Comparison of ENCODE assay signal across 16 cellular contexts in genomic region chr1:19326748-19327065, GRCh38. TPM values are rescaled to one million over a fixed set of nuclear protein-coding genes. Genes with fewer than 3 reads are reported as not detected.
DNase-seq lines count a peak whose midpoint lies in the region; ATAC-seq, FAIRE-seq and TF ChIP-seq lines count a peak whose summit lies in the region.
"Had no signal": no experiment of that assay in that cellular context is flagged by ENCODE, and none has a peak within 500 bp of the region (broad histone marks: within the 10 kb centered on the region; RNA-seq: fewer than 3 reads in every experiment).

No MANE protein-coding gene starts in this region.

- H3K27me3 Mint-ChIP-seq in activated naive CD4-positive, alpha-beta T cell treated with anti-CD3 and anti-CD28 coated beads, Interleukin-2, amount 10 ng/mL, durations not matched to agents 7 days and 5 days: no peaks in the 10 kb centered on the region
- peaks cover 18% of the 10 kb centered on the region for H3K27me3 Mint-ChIP-seq in HFFc6 (ENCODE audit: insufficient read depth)
- no peaks in the 10 kb centered on the region for H3K27me3 Mint-ChIP-seq in central memory CD8-positive, alpha-beta T cell
- H3K27me3 Mint-ChIP-seq: CD4-positive, alpha-beta T cell had no signal

- no peaks in the 10 kb centered on the region for H3K4me1 Mint-ChIP-seq in activated naive CD4-positive, alpha-beta T cell treated with anti-CD3 and anti-CD28 coated beads, Interleukin-2, amount 10 ng/mL, durations not matched to agents 7 days and 5 days
- no peaks in the 10 kb centered on the region for H3K4me1 Mint-ChIP-seq in HFFc6 (ENCODE audit: low read depth)
- peaks cover 9% of the 10 kb centered on the region for H3K4me1 Mint-ChIP-seq in central memory CD8-positive, alpha-beta T cell
- H3K4me1 Mint-ChIP-seq in stimulated activated effector memory CD8-positive, alpha-beta T cell treated with anti-CD3 and anti-CD28 coated beads, Interleukin-12 subunit alpha, Interleukin-12 subunit beta, amount 100 ng/mL, for 72 hours: no peaks in the 10 kb centered on the region
- H3K4me1 Mint-ChIP-seq: GM23338 had no signal

- no peak for TF ChIP-seq CTCF in HFFc6 (IDR thresholded peaks at IDR 0.05)

- CTCF ChIA-PET in activated naive CD4-positive, alpha-beta T cell treated with anti-CD3 and anti-CD28 coated beads, Interleukin-2, amount 10 ng/mL, durations not matched to agents 7 days and 5 days (lab: Charles Lee): no interaction called here

- peak overlapping the region; percentile 72 for H3K27ac Mint-ChIP-seq in activated naive CD4-positive, alpha-beta T cell treated with anti-CD3 and anti-CD28 coated beads, Interleukin-2, amount 10 ng/mL, durations not matched to agents 7 days and 5 days
- H3K27ac Mint-ChIP-seq in HFFc6: 0 out of 2 replicates have a peak overlapping the region, but pooled peaks have one; percentile 13
- H3K27ac Mint-ChIP-seq in central memory CD8-positive, alpha-beta T cell (ENCODE audit: low read depth): peak overlapping the region; percentile 29
- peak overlapping the region; percentile 45 for H3K27ac Mint-ChIP-seq in stimulated activated effector memory CD8-positive, alpha-beta T cell treated with anti-CD3 and anti-CD28 coated beads, Interleukin-12 subunit alpha, Interleukin-12 subunit beta, amount 100 ng/mL, for 72 hours
- H3K27ac Mint-ChIP-seq: CD4-positive, alpha-beta T cell; GM23338 had no signal

- DNase-seq in activated naive CD4-positive, alpha-beta T cell treated with anti-CD3 and anti-CD28 coated beads, Interleukin-2, amount 10 ng/mL, durations not matched to agents 7 days and 5 days: no peak
- no peak for DNase-seq in activated naive CD4-positive, alpha-beta T cell treated with anti-CD3 and anti-CD28 coated beads, Interleukin-2, amount 50 U/mL, for 16 hours
- no peak for DNase-seq in HFFc6
- no peak for DNase-seq in central memory CD8-positive, alpha-beta T cell (ENCODE audit: low spot score in 2 of 2)
- DNase-seq in stimulated activated effector memory CD8-positive, alpha-beta T cell treated with anti-CD3 and anti-CD28 coated beads, Interleukin-12 subunit alpha, Interleukin-12 subunit beta, amount 100 ng/mL, for 72 hours (ENCODE audit: low spot score in 2 of 2): no peak
- no peak for DNase-seq in HTR-8/SVneo (ENCODE audit: insufficient read length, low spot score)
- DNase-seq in SHP77 (lab: John Stamatoyannopoulos, UW): no peak
- DNase-seq: 8988T; AML-193; CD4-positive, alpha-beta T cell; DMS79; H7 had no signal

- H3K36me3 Mint-ChIP-seq in activated naive CD4-positive, alpha-beta T cell treated with anti-CD3 and anti-CD28 coated beads, Interleukin-2, amount 10 ng/mL, durations not matched to agents 7 days and 5 days: no peaks in the 10 kb centered on the region
- no peaks in the 10 kb centered on the region for H3K36me3 Mint-ChIP-seq in HFFc6 (ENCODE audit: low read depth)
- H3K36me3 Mint-ChIP-seq in central memory CD8-positive, alpha-beta T cell (ENCODE audit: insufficient read depth): peaks cover 52% of the 10 kb centered on the region
- peaks cover 37% of the 10 kb centered on the region for H3K36me3 Mint-ChIP-seq in stimulated activated effector memory CD8-positive, alpha-beta T cell treated with anti-CD3 and anti-CD28 coated beads, Interleukin-12 subunit alpha, Interleukin-12 subunit beta, amount 100 ng/mL, for 72 hours

- no peak overlapping the region for H3K4me3 Mint-ChIP-seq in activated naive CD4-positive, alpha-beta T cell treated with anti-CD3 and anti-CD28 coated beads, Interleukin-2, amount 10 ng/mL, durations not matched to agents 7 days and 5 days
- H3K4me3 Mint-ChIP-seq in HFFc6: no peak overlapping the region
- no peak overlapping the region for H3K4me3 Mint-ChIP-seq in central memory CD8-positive, alpha-beta T cell
- no peak overlapping the region for H3K4me3 Mint-ChIP-seq in stimulated activated effector memory CD8-positive, alpha-beta T cell treated with anti-CD3 and anti-CD28 coated beads, Interleukin-12 subunit alpha, Interleukin-12 subunit beta, amount 100 ng/mL, for 72 hours
- H3K4me3 Mint-ChIP-seq: CD4-positive, alpha-beta T cell; GM23338 had no signal

- ATAC-seq in central memory CD8-positive, alpha-beta T cell (replicated peaks; ENCODE audit: extremely low read depth, poor library complexity, severe bottlenecking): no peak
- no peak for ATAC-seq in stimulated activated effector memory CD8-positive, alpha-beta T cell treated with anti-CD3 and anti-CD28 coated beads, Interleukin-12 subunit alpha, Interleukin-12 subunit beta, amount 100 ng/mL, for 72 hours

- no peaks in the 10 kb centered on the region for H3K9me3 Mint-ChIP-seq in activated naive CD4-positive, alpha-beta T cell treated with anti-CD3 and anti-CD28 coated beads, Interleukin-2, amount 10 ng/mL, durations not matched to agents 7 days and 5 days
- H3K9me3 Mint-ChIP-seq in HFFc6: no peaks in the 10 kb centered on the region
- H3K9me3 Mint-ChIP-seq in central memory CD8-positive, alpha-beta T cell: no peaks in the 10 kb centered on the region
- no peaks in the 10 kb centered on the region for H3K9me3 Mint-ChIP-seq in stimulated activated effector memory CD8-positive, alpha-beta T cell treated with anti-CD3 and anti-CD28 coated beads, Interleukin-12 subunit alpha, Interleukin-12 subunit beta, amount 100 ng/mL, for 72 hours
- H3K9me3 Mint-ChIP-seq: CD4-positive, alpha-beta T cell; GM23338 had no signal

- no peak for FAIRE-seq in HTR-8/SVneo (lab: Jason Lieb, UNC)
- FAIRE-seq: G401.6, GM12891, HepG2 had no signal

RNA-seq across cellular contexts. Expression of gene SLC66A1, which starts 14.6 kb away (rescaled TPM):
- total RNA-seq in HFFc6 (2021; fragmentation: NEBNext Ultra II Directional; extraction: Animal tissue kit (Norgen Biotek cat#: 25700)): 10 to 100 TPM; 13.3 to 15.6 (median 14.2) TPM

RNA-seq across cellular contexts. Expression of gene AKR7A2, which starts 14.8 kb away (rescaled TPM):
- 10 to 100 TPM; 62.8 to 74.2 (median 69.4) TPM for total RNA-seq in HFFc6 (2021; fragmentation: NEBNext Ultra II Directional; extraction: Animal tissue kit (Norgen Biotek cat#: 25700))

RNA-seq across cellular contexts. Expression of gene AKR7A3, which starts 38.1 kb away (rescaled TPM):
- under 1 TPM in 5 of 6 experiments, not detected in 1; 0.12 to 0.46 (median 0.27) TPM for total RNA-seq in HFFc6 (2021; fragmentation: NEBNext Ultra II Directional; extraction: Animal tissue kit (Norgen Biotek cat#: 25700))

Comparison
In these comparisons a context has a peak if more than half of its experiments do, and no peak if none do; other contexts are left out.
1. H3K27ac Mint-ChIP-seq: peak in every context shown above with its lines; median percentile 72 in activated naive CD4-positive, alpha-beta T cell treated with anti-CD3 and anti-CD28 coated beads, Interleukin-2, amount 10 ng/mL, durations not matched to agents 7 days and 5 days; 45 in stimulated activated effector memory CD8-positive, alpha-beta T cell treated with anti-CD3 and anti-CD28 coated beads, Interleukin-12 subunit alpha, Interleukin-12 subunit beta, amount 100 ng/mL, for 72 hours; 29 in central memory CD8-positive, alpha-beta T cell; 13 in HFFc6.